8 cellular contexts compared by ENCODE assay signal in genomic region chr1:21290546-21290944, GRCh38. TPM values are rescaled to one million over a fixed set of nuclear protein-coding genes. Genes with fewer than 3 reads are reported as not detected.
A peak's percentile ranks its signal among the peaks of the same experiment; 100 is the strongest.
DNase-seq lines count a peak whose midpoint lies in the region; ATAC-seq, FAIRE-seq and TF ChIP-seq lines count a peak whose summit lies in the region.

No MANE protein-coding gene starts in this region.

- H3K4me3 ChIP-seq in CD8-positive, alpha-beta T cell (ENCODE audit: low read depth, low read length) = peak overlapping the region; percentile 56
- H3K4me3 ChIP-seq in body of pancreas (no peak overlapping the region), mucosa of stomach (ENCODE audit: low read length) (no peak overlapping the region)

- peaks cover 11% of the 10 kb centered on the region for H3K36me3 Mint-ChIP-seq in CD8-positive, alpha-beta T cell

- peak overlapping the region; percentile 47 for H3K9ac ChIP-seq in mucosa of stomach (ENCODE audit: low read length)

- H3K27me3 ChIP-seq in CD8-positive, alpha-beta T cell (ENCODE audit: insufficient read depth, low read length) = no peaks in the 10 kb centered on the region
- H3K27me3 ChIP-seq in body of pancreas (no peaks in the 10 kb centered on the region), mucosa of stomach (ENCODE audit: control insufficient read depth, insufficient read depth, low read length) (peaks cover 12% of the 10 kb centered on the region)

- no peak for TF ChIP-seq POLR2A in body of pancreas (IDR thresholded peaks at IDR 0.05)

- H3K9me3 ChIP-seq in CD8-positive, alpha-beta T cell (ENCODE audit: low read length) = no peaks in the 10 kb centered on the region
- H3K9me3 ChIP-seq in body of pancreas (no peaks in the 10 kb centered on the region), mucosa of stomach (ENCODE audit: control insufficient read depth, low read length) (no peaks in the 10 kb centered on the region)

- H3K36me3 ChIP-seq in CD8-positive, alpha-beta T cell (ENCODE audit: insufficient read depth, low read length) = no peaks in the 10 kb centered on the region
- H3K36me3 ChIP-seq in body of pancreas (replicated peaks in 1 of 2; ENCODE audit: insufficient read depth in 1 of 2, low read depth in 2 of 2) (no peaks in the 10 kb centered on the region), mucosa of stomach (ENCODE audit: control insufficient read depth, insufficient read depth, low read length) (no peaks in the 10 kb centered on the region)

- peaks cover 58% of the 10 kb centered on the region for H3K4me1 ChIP-seq in CD8-positive, alpha-beta T cell (ENCODE audit: insufficient read depth, low read length)
- H3K4me1 ChIP-seq in body of pancreas (peaks cover 66% of the 10 kb centered on the region), mucosa of stomach (ENCODE audit: control insufficient read depth, insufficient read depth, low read length) (peaks cover 31% of the 10 kb centered on the region)

- no peak for ATAC-seq in CD8-positive, alpha-beta T cell
- no peak for ATAC-seq in body of pancreas
- no peak for ATAC-seq in GM19463 (IDR thresholded peaks at IDR 0.05; ENCODE audit: unreplicated experiment)
- no peak for ATAC-seq in GM21717 (IDR thresholded peaks at IDR 0.05; ENCODE audit: unreplicated experiment)

- FAIRE-seq in frontal cortex (lab: Jason Lieb, UNC) = no peak

- WGBS in body of pancreas, 2 donors = 3 to 13% methylated on average over 4 to 9 of the region's 9 CpGs

- intact Hi-C loops in CD8-positive, alpha-beta T cell (cut with DNase I, micrococcal nuclease) = loop anchor here in 1 of 2 experiments (5.0 kb wide), 1 partner anchor 783 kb away; the partner anchor contains the start of gene MUL1
- intact Hi-C loops in body of pancreas (cut with DNase I) = no loop called here

- H3K9me3 Mint-ChIP-seq in CD8-positive, alpha-beta T cell = no peaks in the 10 kb centered on the region

- H3K27ac ChIP-seq in CD8-positive, alpha-beta T cell (ENCODE audit: low read depth, low read length) = peak overlapping the region; percentile 60
- peak overlapping the region in 3 of 4 donors; percentile 69 to 71 (median 69) for H3K27ac ChIP-seq in body of pancreas

- no peak for TF ChIP-seq CTCF in CD8-positive, alpha-beta T cell (IDR thresholded peaks at IDR 0.05)
- TF ChIP-seq CTCF in body of pancreas (IDR thresholded peaks at IDR 0.05) = no peak

- peaks cover 63% of the 10 kb centered on the region for H3K4me1 Mint-ChIP-seq in CD8-positive, alpha-beta T cell (ENCODE audit: low read depth)

- H3K27me3 Mint-ChIP-seq in CD8-positive, alpha-beta T cell (ENCODE audit: low read depth) = no peaks in the 10 kb centered on the region

- peak in 3 of 7 experiments; percentile 32 to 59 (median 34) for DNase-seq in CD8-positive, alpha-beta T cell
- DNase-seq in KBM-7 (peak; percentile 41), body of pancreas (no peak), frontal cortex (ENCODE audit: low spot score in 2 of 2) (no peak), NCI-H2107 (lab: John Stamatoyannopoulos, UW) (no peak)

- peak overlapping the region; percentile 98 for H3K27ac Mint-ChIP-seq in CD8-positive, alpha-beta T cell

- CTCF ChIA-PET in CD8-positive, alpha-beta T cell (lab: Charles Lee) = interaction anchor here (0.7 to 5.2 kb wide), 4 partner anchors 20 to 78 kb away, joined by 3 to 34 read pairs (median 28); no protein-coding TSS in a partner anchor

- in situ Hi-C loops in KBM-7 (cut with MboI; ENCODE audit: low pct_unique_long_range_greater_than_20kb, low sequenced_read_pairs) = no loop called here

- peak overlapping the region; percentile 93 for H3K4me3 Mint-ChIP-seq in CD8-positive, alpha-beta T cell

- POLR2A ChIA-PET in CD8-positive, alpha-beta T cell (lab: Charles Lee) = interaction anchor here (1.4 kb wide), 1 partner anchor 20 kb away, joined by 4 read pairs; no protein-coding TSS in a partner anchor

RNA-seq across cellular contexts. Expression of gene ECE1, which starts 0.3 kb away (rescaled TPM):
- total RNA-seq in CD8-positive, alpha-beta T cell = 10 to 100 TPM; 55.0 to 56.0 TPM
- 10 to 100 TPM; 79.1 to 83.3 TPM for total RNA-seq in body of pancreas
- 8.2 TPM for total RNA-seq in frontal cortex
